ENCODE assay signal across 8 cellular contexts in genomic region chr1:224333309-224333926, GRCh38. TPM values are rescaled to one million over a fixed set of nuclear protein-coding genes. Genes with fewer than 3 reads are reported as not detected.
A peak's percentile ranks its signal among the peaks of the same experiment; 100 is the strongest.
DNase-seq lines count a peak whose midpoint lies in the region; ATAC-seq and TF ChIP-seq lines count a peak whose summit lies in the region.

No MANE protein-coding gene starts in this region.

- H3K27ac ChIP-seq in heart right ventricle (no peak overlapping the region), sigmoid colon (no peak overlapping the region)

- ATAC-seq in GM18909 (IDR thresholded peaks at IDR 0.05; ENCODE audit: poor library complexity, unreplicated experiment) (peak; percentile 55), HG03159 (IDR thresholded peaks at IDR 0.05; ENCODE audit: unreplicated experiment) (peak; percentile 47), heart right ventricle (peak in 2 of 8 donors; percentile 38 to 43), GM19397 (IDR thresholded peaks at IDR 0.05; ENCODE audit: unreplicated experiment) (no peak)
- ATAC-seq in activated CD8-positive, alpha-beta T cell treated with anti-CD3 and anti-CD28 coated beads for 36 hours: peak; percentile 46

- H3K27me3 ChIP-seq in heart right ventricle (peaks cover 0 to 3% (median 0%) of the 10 kb centered on the region in 7 donors), sigmoid colon (no peaks in the 10 kb centered on the region)

- intact Hi-C loops in activated CD8-positive, alpha-beta T cell treated with anti-CD3 and anti-CD28 coated beads for 36 hours (cut with micrococcal nuclease): loop anchor here (1.0 to 10.0 kb wide), 2 partner anchors 217 to 629 kb away; no protein-coding TSS in a partner anchor
- intact Hi-C loops in heart right ventricle (cut with DNase I) (loop anchor here in 9 of 10 donors (1.0 to 10.0 kb wide), 8 partner anchors 216 to 639 kb away; partner anchors contain the start of gene FBXO28 (in 3 of the 9)), sigmoid colon (cut with DNase I) (loop anchor here (1.0 to 5.0 kb wide), 2 partner anchors 151 to 217 kb away; partner anchors contain the start of gene DEGS1)

- no peaks in the 10 kb centered on the region for H3K36me3 Mint-ChIP-seq in activated CD8-positive, alpha-beta T cell treated with anti-CD3 and anti-CD28 coated beads for 36 hours (ENCODE audit: low read depth)

- POLR2A ChIA-PET in activated CD8-positive, alpha-beta T cell treated with anti-CD3 and anti-CD28 coated beads for 36 hours (lab: Charles Lee): interaction anchor here (0.9 to 1.4 kb wide), 4 partner anchors 18 to 219 kb away, joined by 3 to 7 read pairs (median 3); partner anchors contain the start of gene FBXO28

- CTCF ChIA-PET in activated CD8-positive, alpha-beta T cell treated with anti-CD3 and anti-CD28 coated beads for 36 hours (lab: Charles Lee): interaction anchor here (0.6 to 3.9 kb wide), 21 partner anchors 10 to 283 kb away, joined by 3 to 33 read pairs (median 4); no protein-coding TSS in a partner anchor

- no peak for TF ChIP-seq POLR2A in sigmoid colon (IDR thresholded peaks at IDR 0.05)

- H3K4me1 Mint-ChIP-seq in activated CD8-positive, alpha-beta T cell treated with anti-CD3 and anti-CD28 coated beads for 36 hours (ENCODE audit: low read depth): peaks cover 29% of the 10 kb centered on the region

- no peak for TF ChIP-seq EP300 in sigmoid colon (IDR thresholded peaks at IDR 0.05)

- peak overlapping the region; percentile 26 for H3K4me3 Mint-ChIP-seq in activated CD8-positive, alpha-beta T cell treated with anti-CD3 and anti-CD28 coated beads for 36 hours

- H3K27me3 Mint-ChIP-seq in activated CD8-positive, alpha-beta T cell treated with anti-CD3 and anti-CD28 coated beads for 36 hours: no peaks in the 10 kb centered on the region

- WGBS in heart right ventricle, 2 donors: 20% methylated on average over 3 of the region's 3 CpGs
- 8 to 18% methylated on average over 3 of the region's 3 CpGs for WGBS in sigmoid colon, 2 donors

- peak overlapping the region; percentile 85 for H3K27ac Mint-ChIP-seq in activated CD8-positive, alpha-beta T cell treated with anti-CD3 and anti-CD28 coated beads for 36 hours

- TF ChIP-seq CTCF in activated CD8-positive, alpha-beta T cell treated with anti-CD3 and anti-CD28 coated beads for 36 hours (IDR thresholded peaks at IDR 0.05): peak; percentile 76
- TF ChIP-seq CTCF in heart right ventricle (IDR thresholded peaks at IDR 0.05) (peak; percentile 17 to 71 (median 62)), sigmoid colon (IDR thresholded peaks at IDR 0.05) (peak; percentile 53 to 62 (median 59))

- H3K4me1 ChIP-seq in heart right ventricle (peaks cover 5 to 25% (median 18%) of the 10 kb centered on the region in 9 donors), sigmoid colon (peaks cover 0 to 21% (median 18%) of the 10 kb centered on the region in 4 donors)

- H3K36me3 ChIP-seq in heart right ventricle (no peaks in the 10 kb centered on the region), sigmoid colon (no peaks in the 10 kb centered on the region)

- DNase-seq in DMS 273 (lab: John Stamatoyannopoulos, UW; ENCODE audit: unreplicated experiment): peak; percentile 80
- DNase-seq in NCI-H2196 (lab: John Stamatoyannopoulos, UW; ENCODE audit: unreplicated experiment): peak; percentile 70
- peak; percentile 39 for DNase-seq in activated CD8-positive, alpha-beta T cell treated with anti-CD3 and anti-CD28 coated beads for 36 hours
- DNase-seq in heart right ventricle: peak in 1 of 2 donors; percentile 21
- no peak for DNase-seq in sigmoid colon

- no peaks in the 10 kb centered on the region for H3K9me3 Mint-ChIP-seq in activated CD8-positive, alpha-beta T cell treated with anti-CD3 and anti-CD28 coated beads for 36 hours

- H3K9me3 ChIP-seq in heart right ventricle (no peaks in the 10 kb centered on the region), sigmoid colon (no peaks in the 10 kb centered on the region)

- H3K4me3 ChIP-seq in heart right ventricle (no peak overlapping the region), sigmoid colon (no peak overlapping the region)

RNA-seq across cellular contexts. Expression of gene NVL, which starts 3.4 kb away (rescaled TPM):
- 10 to 100 TPM; 37.7 to 40.4 TPM for total RNA-seq in activated CD8-positive, alpha-beta T cell treated with anti-CD3 and anti-CD28 coated beads for 36 hours
- total RNA-seq in heart right ventricle (10 to 100 TPM in 5 of 10 donors, 1 to 10 TPM in 5; 7.7 to 14.0 (median 9.9) TPM), sigmoid colon (10 to 100 TPM; 21.4 to 26.6 (median 24.5) TPM)
- polyA plus RNA-seq in heart right ventricle (10 to 100 TPM; 10.8 to 37.3 TPM), sigmoid colon (10 to 100 TPM; 25.0 to 32.4 (median 30.6) TPM)

RNA-seq across cellular contexts. Expression of gene CNIH4, which starts 23.3 kb away (rescaled TPM):
- total RNA-seq in activated CD8-positive, alpha-beta T cell treated with anti-CD3 and anti-CD28 coated beads for 36 hours: 10 to 100 TPM; 44.8 to 45.1 TPM
- 10 to 100 TPM; 24.4 to 39.6 (median 27.4) TPM for total RNA-seq in heart right ventricle
- polyA plus RNA-seq in heart right ventricle: 10 to 100 TPM; 56.7 to 86.7 TPM
- 10 to 100 TPM; 26.0 to 42.8 (median 28.7) TPM for total RNA-seq in sigmoid colon
- 10 to 100 TPM; 37.2 to 65.5 (median 57.1) TPM for polyA plus RNA-seq in sigmoid colon
